16 cellular contexts compared by ENCODE assay signal in the genomic region with DNA sequence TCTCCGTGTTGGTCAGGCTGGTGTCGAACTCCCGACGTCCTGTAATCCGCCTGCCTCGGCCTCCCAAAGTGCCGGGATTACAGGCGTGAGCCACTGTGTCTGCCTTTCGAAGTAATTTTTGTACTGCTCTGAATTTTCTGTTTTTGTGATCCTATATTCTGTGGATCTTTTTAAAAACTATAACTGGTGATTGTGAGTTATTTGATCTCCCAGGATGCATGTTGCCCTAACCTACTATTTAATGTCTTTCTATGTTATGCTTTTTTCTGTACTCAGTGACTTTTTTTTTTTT. TPM values are rescaled to one million over a fixed set of nuclear protein-coding genes. Genes with fewer than 3 reads are reported as not detected.
A peak's percentile ranks its signal among the peaks of the same experiment; 100 is the strongest.
DNase-seq lines count a peak whose midpoint lies in the region; ATAC-seq and TF ChIP-seq lines count a peak whose summit lies in the region.
"Had no signal": no experiment of that assay in that cellular context is flagged by ENCODE, and none has a peak within 500 bp of the region (broad histone marks: within the 10 kb centered on the region; RNA-seq: fewer than 3 reads in every experiment).

No MANE protein-coding gene starts in this region.

- ATAC-seq in CD4-positive, alpha-beta T cell (ENCODE audit: poor library complexity) = no peak
- ATAC-seq in activated naive CD8-positive, alpha-beta T cell treated with anti-CD3 and anti-CD28 coated beads, Interleukin-2, amount 10 ng/mL, durations not matched to agents 7 days and 5 days (ENCODE audit: low read depth) = no peak
- ATAC-seq in natural killer cell = no peak
- ATAC-seq in GM18870 (IDR thresholded peaks at IDR 0.05; ENCODE audit: unreplicated experiment) = no peak
- ATAC-seq in HG02759 (IDR thresholded peaks at IDR 0.05; ENCODE audit: unreplicated experiment) = no peak
- ATAC-seq: activated naive CD4-positive, alpha-beta T cell treated with anti-CD3 and anti-CD28 coated beads, Interleukin-2, amount 50 U/mL, for 72 hours had no signal

- no peak overlapping the region for H3K27ac Mint-ChIP-seq in CD4-positive, alpha-beta T cell
- H3K27ac Mint-ChIP-seq in activated naive CD8-positive, alpha-beta T cell treated with anti-CD3 and anti-CD28 coated beads, Interleukin-2, amount 10 ng/mL, durations not matched to agents 7 days and 5 days = no peak overlapping the region
- no peak overlapping the region for H3K27ac Mint-ChIP-seq in natural killer cell
- H3K27ac Mint-ChIP-seq: activated B cell treated with CpG ODN at 0.5 μM for 24 hours had no signal

- CTCF ChIA-PET in CD4-positive, alpha-beta T cell (lab: Charles Lee) = no interaction called here
- CTCF ChIA-PET in HEK293T (lab: Yijun Ruan, JAX) = no interaction called here

- H3K9me3 ChIP-seq in CD4-positive, alpha-beta T cell (ENCODE audit: control insufficient read depth, low read length) = no peaks in the 10 kb centered on the region
- H3K9me3 ChIP-seq: right atrium auricular region, suprapubic skin had no signal

- no peak for TF ChIP-seq CTCF in CD4-positive, alpha-beta T cell (IDR thresholded peaks at IDR 0.05)
- TF ChIP-seq CTCF in natural killer cell (IDR thresholded peaks at IDR 0.05) = no peak

- H3K4me3 Mint-ChIP-seq in CD4-positive, alpha-beta T cell = peak overlapping the region; percentile 50
- H3K4me3 Mint-ChIP-seq in activated naive CD8-positive, alpha-beta T cell treated with anti-CD3 and anti-CD28 coated beads, Interleukin-2, amount 10 ng/mL, durations not matched to agents 7 days and 5 days = peak overlapping the region; percentile 43
- H3K4me3 Mint-ChIP-seq in natural killer cell = peak overlapping the region; percentile 29

- H3K27me3 Mint-ChIP-seq in CD4-positive, alpha-beta T cell = no peaks in the 10 kb centered on the region
- no peaks in the 10 kb centered on the region for H3K27me3 Mint-ChIP-seq in activated naive CD8-positive, alpha-beta T cell treated with anti-CD3 and anti-CD28 coated beads, Interleukin-2, amount 10 ng/mL, durations not matched to agents 7 days and 5 days
- no peaks in the 10 kb centered on the region for H3K27me3 Mint-ChIP-seq in natural killer cell (ENCODE audit: low read depth in 2 of 2)
- H3K27me3 Mint-ChIP-seq: activated B cell treated with CpG ODN at 0.5 μM for 24 hours; central memory CD8-positive, alpha-beta T cell had no signal

- H3K27me3 ChIP-seq in CD4-positive, alpha-beta T cell (ENCODE audit: control insufficient read depth, insufficient read depth, low read length) = no peaks in the 10 kb centered on the region
- H3K27me3 ChIP-seq: right atrium auricular region, suprapubic skin had no signal

- H3K9me3 Mint-ChIP-seq in CD4-positive, alpha-beta T cell = no peaks in the 10 kb centered on the region
- H3K9me3 Mint-ChIP-seq in activated naive CD8-positive, alpha-beta T cell treated with anti-CD3 and anti-CD28 coated beads, Interleukin-2, amount 10 ng/mL, durations not matched to agents 7 days and 5 days = no peaks in the 10 kb centered on the region
- no peaks in the 10 kb centered on the region for H3K9me3 Mint-ChIP-seq in natural killer cell
- H3K9me3 Mint-ChIP-seq: activated B cell treated with CpG ODN at 0.5 μM for 24 hours; activated naive CD4-positive, alpha-beta T cell treated with anti-CD3 and anti-CD28 coated beads, Interleukin-2, amount 50 U/mL, for 72 hours; central memory CD8-positive, alpha-beta T cell had no signal

- POLR2A ChIA-PET in CD4-positive, alpha-beta T cell (lab: Charles Lee) = interaction anchor here (0.6 kb wide), 1 partner anchor 104 kb away, joined by 3 read pairs; no protein-coding TSS in a partner anchor
- POLR2A ChIA-PET in HEK293T (lab: Yijun Ruan, JAX) = interaction anchor here (1.1 kb wide), 1 partner anchor 53 kb away, joined by 4 read pairs; no protein-coding TSS in a partner anchor
- POLR2A ChIA-PET in activated naive CD8-positive, alpha-beta T cell treated with anti-CD3 and anti-CD28 coated beads, Interleukin-2, amount 10 ng/mL, durations not matched to agents 7 days and 5 days (lab: Charles Lee) = no interaction called here

- DNase-seq in CD4-positive, alpha-beta T cell = no peak
- no peak for DNase-seq in HEK293T (ENCODE audit: extremely low spot score)
- DNase-seq in activated naive CD8-positive, alpha-beta T cell treated with anti-CD3 and anti-CD28 coated beads, Interleukin-2, amount 10 ng/mL, durations not matched to agents 7 days and 5 days = no peak
- DNase-seq in natural killer cell = no peak
- no peak for DNase-seq in activated CD4-positive, CD25-positive, alpha-beta regulatory T cell treated with anti-CD3 and anti-CD28 coated beads, Interleukin-2, amount 50 U/mL, for 72 hours
- DNase-seq in dermis blood vessel endothelial cell = no peak
- DNase-seq: activated B cell treated with CpG ODN at 0.5 μM for 24 hours; foreskin melanocyte; NCI-H2029 treated with DMSO at 0.1 percent for 48 hours; stimulated activated CD4-positive, alpha-beta T cell treated with anti-CD3 and anti-CD28 coated beads, Interleukin-1b, Interleukin-23, amount 100 ng/mL, for 48 hours had no signal

- H3K4me1 Mint-ChIP-seq in CD4-positive, alpha-beta T cell (ENCODE audit: low read depth) = peaks cover 48% of the 10 kb centered on the region
- peaks cover 24% of the 10 kb centered on the region for H3K4me1 Mint-ChIP-seq in activated naive CD8-positive, alpha-beta T cell treated with anti-CD3 and anti-CD28 coated beads, Interleukin-2, amount 10 ng/mL, durations not matched to agents 7 days and 5 days
- H3K4me1 Mint-ChIP-seq in natural killer cell = peaks cover 45 to 47% of the 10 kb centered on the region in 2 donors

- intact Hi-C loops in CD4-positive, alpha-beta T cell (cut with DNase I, micrococcal nuclease) = loop anchor here (5.0 to 10.0 kb wide), 8 partner anchors 54 to 939 kb away; a partner anchor contains a TSS
- intact Hi-C loops in natural killer cell (cut with micrococcal nuclease) = loop anchor here (5.0 kb wide), 2 partner anchors 106 to 549 kb away; a partner anchor contains a TSS

- H3K36me3 Mint-ChIP-seq in CD4-positive, alpha-beta T cell (ENCODE audit: low read depth) = peaks cover 19% of the 10 kb centered on the region
- peaks cover 6% of the 10 kb centered on the region for H3K36me3 Mint-ChIP-seq in activated naive CD8-positive, alpha-beta T cell treated with anti-CD3 and anti-CD28 coated beads, Interleukin-2, amount 10 ng/mL, durations not matched to agents 7 days and 5 days
- no peaks in the 10 kb centered on the region for H3K36me3 Mint-ChIP-seq in natural killer cell

- H3K27ac ChIP-seq in CD4-positive, alpha-beta T cell (ENCODE audit: low read depth, low read length) = no peak overlapping the region
- H3K27ac ChIP-seq: right atrium auricular region, suprapubic skin had no signal

TF ChIP-seq in HEK293T, 16 proteins besides CTCF, POLR2A, EP300 and RAD21:
- peak; percentile 83 for TF ChIP-seq ZNF384 (IDR thresholded peaks at IDR 0.05)
- TF ChIP-seq LEF1 (IDR thresholded peaks at IDR 0.05; ENCODE audit: borderline replicate concordance) = no peak

RNA-seq across cellular contexts. Expression of a gene that starts 2.5 kb away (rescaled TPM):
- 10 to 100 TPM; 19.9 to 21.3 TPM for total RNA-seq in CD4-positive, alpha-beta T cell
- total RNA-seq in activated naive CD8-positive, alpha-beta T cell treated with anti-CD3 and anti-CD28 coated beads, Interleukin-2, amount 10 ng/mL, durations not matched to agents 7 days and 5 days = 10 to 100 TPM; 29.5 to 34.3 TPM
- total RNA-seq in natural killer cell = 10 to 100 TPM; 22.6 to 26.6 (median 23.4) TPM
- 50.4 and 58.6 TPM in 2 replicates for total RNA-seq in dermis blood vessel endothelial cell

RNA-seq across cellular contexts. Expression of a gene that starts 2.8 kb away (rescaled TPM):
- total RNA-seq in CD4-positive, alpha-beta T cell = 10 to 100 TPM; 77.1 to 77.9 TPM
- total RNA-seq in activated naive CD8-positive, alpha-beta T cell treated with anti-CD3 and anti-CD28 coated beads, Interleukin-2, amount 10 ng/mL, durations not matched to agents 7 days and 5 days = 100 to 1,000 TPM; 134 to 140 TPM
- 100 to 1,000 TPM; 129 to 148 (median 133) TPM for total RNA-seq in natural killer cell
- total RNA-seq in dermis blood vessel endothelial cell = 87.3 and 89.0 TPM in 2 replicates

RNA-seq across cellular contexts. Expression of a gene that starts 56.4 kb away (rescaled TPM):
- total RNA-seq in CD4-positive, alpha-beta T cell = 10 to 100 TPM; 32.4 to 35.6 TPM
- 10 to 100 TPM; 34.9 to 37.9 TPM for total RNA-seq in activated naive CD8-positive, alpha-beta T cell treated with anti-CD3 and anti-CD28 coated beads, Interleukin-2, amount 10 ng/mL, durations not matched to agents 7 days and 5 days
- total RNA-seq in natural killer cell (10 to 100 TPM; 36.5 to 44.4 (median 43.7) TPM), dermis blood vessel endothelial cell (85.3 and 106 TPM in 2 replicates)
